In the genomic region with DNA sequence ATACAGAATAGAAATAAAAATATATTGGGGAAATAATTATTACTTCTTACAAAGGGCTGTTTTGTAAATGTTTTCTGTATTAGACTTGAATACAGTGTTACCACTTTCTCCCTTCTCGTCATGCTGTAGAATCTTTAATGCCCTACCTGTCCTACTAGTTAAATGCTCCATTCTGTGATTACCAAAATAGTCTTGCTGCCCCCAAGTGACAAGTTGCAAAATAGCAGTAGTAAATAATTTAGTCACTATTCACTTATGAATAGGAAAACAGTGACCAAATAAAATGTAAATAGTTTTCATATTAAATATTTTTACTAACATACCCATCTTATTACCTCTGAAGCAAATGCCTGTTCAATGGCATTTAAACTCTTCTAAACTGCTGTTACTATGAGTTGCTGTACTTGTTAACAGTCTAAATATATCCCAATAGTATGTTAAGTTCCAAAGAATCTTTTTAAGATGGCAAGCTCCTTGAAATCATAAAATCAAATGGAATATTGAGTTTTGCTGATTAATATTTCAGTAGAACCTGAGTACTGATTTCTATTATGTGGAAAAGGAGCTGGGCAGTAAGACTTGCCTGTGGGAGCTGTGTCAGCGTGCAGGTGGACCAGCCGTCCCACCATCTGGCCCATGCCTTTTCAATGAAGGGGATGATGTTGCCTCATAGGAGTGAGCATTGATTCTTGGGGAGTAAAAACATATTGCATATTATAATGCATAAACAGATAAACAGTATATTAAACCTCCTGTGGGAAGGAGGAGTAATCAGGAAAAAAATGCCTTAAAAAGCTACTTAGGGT, we compare ENCODE assay signal across 2 cellular contexts.
TF ChIP-seq lines count a peak whose summit lies in the region.

No MANE protein-coding gene starts in this region.

TF ChIP-seq in GM23338, 12 proteins besides CTCF, POLR2A, EP300 and RAD21 (continued from another document):
- TF ChIP-seq ZNF331 (CRISPR knock-in tag; IDR thresholded peaks at IDR 0.05; ENCODE audit: low read depth) (no peak), NANOG (IDR thresholded peaks at IDR 0.05; ENCODE audit: borderline replicate concordance) (no peak), EZH2phosphoT487 (IDR thresholded peaks at IDR 0.05; ENCODE audit: unreplicated experiment) (no peak)

TF ChIP-seq in WTC11, 78 proteins besides CTCF, POLR2A, EP300 and RAD21 (continued from another document):
- TF ChIP-seq NR2C2 (CRISPR knock-in tag; IDR thresholded peaks at IDR 0.05) (no peak), ZNF671 (CRISPR knock-in tag; IDR thresholded peaks at IDR 0.05) (no peak), NR3C1 (CRISPR knock-in tag; conservative IDR thresholded peaks at IDR 0.05; ENCODE audit: low read depth) (no peak), GABPB1 (CRISPR knock-in tag; IDR thresholded peaks at IDR 0.05) (no peak), TEAD4 (CRISPR knock-in tag; IDR thresholded peaks at IDR 0.05) (no peak), ZNF317 (CRISPR knock-in tag; IDR thresholded peaks at IDR 0.05; ENCODE audit: borderline replicate concordance, low read depth) (no peak)
- TF ChIP-seq, protein P1, sequence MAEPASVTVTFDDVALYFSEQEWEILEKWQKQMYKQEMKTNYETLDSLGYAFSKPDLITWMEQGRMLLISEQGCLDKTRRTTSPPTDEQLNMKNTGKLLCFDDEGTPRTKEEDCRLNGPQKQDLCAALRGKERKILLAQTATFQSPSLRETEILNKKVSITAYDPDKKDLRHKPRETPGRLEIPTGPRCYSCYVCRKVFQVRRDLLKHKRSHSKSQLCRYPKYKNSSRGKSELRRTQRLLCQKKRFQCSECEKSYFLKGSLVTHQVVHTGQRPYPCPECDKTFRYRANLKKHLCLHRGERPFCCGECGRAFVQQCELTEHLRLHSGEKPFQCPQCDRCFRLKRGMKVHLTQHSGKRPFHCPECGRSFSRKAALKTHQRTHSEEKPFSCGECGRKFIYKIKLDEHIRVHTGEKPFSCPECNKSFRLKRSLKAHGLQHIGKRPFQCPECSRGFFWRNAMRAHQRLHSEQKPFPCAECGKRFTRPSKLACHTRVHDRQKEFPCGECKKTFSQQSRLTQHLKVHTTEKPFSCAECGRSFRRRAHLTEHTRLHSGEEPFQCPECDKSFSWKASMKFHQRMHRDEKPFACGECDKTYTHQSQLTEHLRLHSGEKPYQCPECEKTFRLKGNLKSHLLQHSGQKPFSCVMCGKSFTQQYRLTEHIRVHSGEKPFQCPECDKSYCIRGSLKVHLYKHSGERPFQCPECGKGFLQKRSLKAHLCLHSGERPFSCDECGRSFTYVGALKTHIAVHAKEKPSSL (CRISPR knock-in tag; conservative IDR thresholded peaks at IDR 0.05), result no peak
- TF ChIP-seq, protein P2, sequence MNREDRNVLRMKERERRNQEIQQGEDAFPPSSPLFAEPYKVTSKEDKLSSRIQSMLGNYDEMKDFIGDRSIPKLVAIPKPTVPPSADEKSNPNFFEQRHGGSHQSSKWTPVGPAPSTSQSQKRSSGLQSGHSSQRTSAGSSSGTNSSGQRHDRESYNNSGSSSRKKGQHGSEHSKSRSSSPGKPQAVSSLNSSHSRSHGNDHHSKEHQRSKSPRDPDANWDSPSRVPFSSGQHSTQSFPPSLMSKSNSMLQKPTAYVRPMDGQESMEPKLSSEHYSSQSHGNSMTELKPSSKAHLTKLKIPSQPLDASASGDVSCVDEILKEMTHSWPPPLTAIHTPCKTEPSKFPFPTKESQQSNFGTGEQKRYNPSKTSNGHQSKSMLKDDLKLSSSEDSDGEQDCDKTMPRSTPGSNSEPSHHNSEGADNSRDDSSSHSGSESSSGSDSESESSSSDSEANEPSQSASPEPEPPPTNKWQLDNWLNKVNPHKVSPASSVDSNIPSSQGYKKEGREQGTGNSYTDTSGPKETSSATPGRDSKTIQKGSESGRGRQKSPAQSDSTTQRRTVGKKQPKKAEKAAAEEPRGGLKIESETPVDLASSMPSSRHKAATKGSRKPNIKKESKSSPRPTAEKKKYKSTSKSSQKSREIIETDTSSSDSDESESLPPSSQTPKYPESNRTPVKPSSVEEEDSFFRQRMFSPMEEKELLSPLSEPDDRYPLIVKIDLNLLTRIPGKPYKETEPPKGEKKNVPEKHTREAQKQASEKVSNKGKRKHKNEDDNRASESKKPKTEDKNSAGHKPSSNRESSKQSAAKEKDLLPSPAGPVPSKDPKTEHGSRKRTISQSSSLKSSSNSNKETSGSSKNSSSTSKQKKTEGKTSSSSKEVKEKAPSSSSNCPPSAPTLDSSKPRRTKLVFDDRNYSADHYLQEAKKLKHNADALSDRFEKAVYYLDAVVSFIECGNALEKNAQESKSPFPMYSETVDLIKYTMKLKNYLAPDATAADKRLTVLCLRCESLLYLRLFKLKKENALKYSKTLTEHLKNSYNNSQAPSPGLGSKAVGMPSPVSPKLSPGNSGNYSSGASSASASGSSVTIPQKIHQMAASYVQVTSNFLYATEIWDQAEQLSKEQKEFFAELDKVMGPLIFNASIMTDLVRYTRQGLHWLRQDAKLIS (CRISPR knock-in tag; IDR thresholded peaks at IDR 0.05; ENCODE audit: borderline replicate concordance), result no peak
- TF ChIP-seq, protein P3, sequence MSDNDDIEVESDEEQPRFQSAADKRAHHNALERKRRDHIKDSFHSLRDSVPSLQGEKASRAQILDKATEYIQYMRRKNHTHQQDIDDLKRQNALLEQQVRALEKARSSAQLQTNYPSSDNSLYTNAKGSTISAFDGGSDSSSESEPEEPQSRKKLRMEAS (CRISPR knock-in tag; IDR thresholded peaks at IDR 0.05), result no peak
